In the genomic region with DNA sequence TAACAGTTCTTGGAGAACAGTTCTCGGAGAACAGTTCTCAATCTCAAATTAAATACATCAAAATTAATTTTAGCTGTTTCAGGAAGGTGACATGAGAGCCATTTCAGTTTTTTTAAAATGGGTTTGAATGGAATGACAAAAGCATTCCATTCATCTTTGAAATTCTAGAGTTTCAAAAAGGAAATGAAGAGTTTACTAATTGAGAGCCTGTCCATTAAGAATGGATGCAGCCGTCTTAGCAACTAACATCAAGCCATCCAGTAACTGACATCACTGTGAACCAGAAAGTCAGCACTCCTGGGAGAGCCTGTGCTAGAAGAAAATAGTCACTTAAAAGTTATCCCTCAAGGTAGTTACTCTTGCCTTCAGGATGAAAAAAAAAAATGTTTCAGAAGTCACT, we compare ENCODE assay signal across 17 cellular contexts. TPM values are rescaled to one million over a fixed set of nuclear protein-coding genes. Genes with fewer than 3 reads are reported as not detected.
DNase-seq lines count a peak whose midpoint lies in the region; ATAC-seq and TF ChIP-seq lines count a peak whose summit lies in the region.
"Had no signal": no experiment of that assay in that cellular context is flagged by ENCODE, and none has a peak within 500 bp of the region (broad histone marks: within the 10 kb centered on the region; RNA-seq: fewer than 3 reads in every experiment).

No MANE protein-coding gene starts in this region.

- DNase-seq in GM23248 (peak; percentile 50), WTC11 (ENCODE audit: low spot score) (no peak), left ventricle myocardium superior (no peak), smooth muscle cell (lab: John Stamatoyannopoulos, UW; ENCODE audit: unreplicated experiment) (no peak), Kasumi-1 (lab: John Stamatoyannopoulos, UW) (no peak)
- no peak for DNase-seq in activated effector memory CD4-positive, alpha-beta T cell treated with anti-CD3 and anti-CD28 coated beads, Interleukin-2, amount 50 U/mL, for 16 hours
- no peak for DNase-seq in activated CD8-positive, alpha-beta memory T cell treated with anti-CD3 and anti-CD28 coated beads, Interleukin-2, amount 50 U/mL, for 4 hours
- DNase-seq: activated CD4-positive, alpha-beta memory T cell treated with anti-CD3 and anti-CD28 coated beads, Interleukin-2, amount 10 ng/mL, durations not matched to agents 7 days and 5 days; amygdala; C1 segment of cervical spinal cord; midbrain; pancreas; testis had no signal

- H3K27me3 ChIP-seq in GM23248 (replicated peaks; ENCODE audit: insufficient read depth) (no peaks in the 10 kb centered on the region), smooth muscle cell (ENCODE audit: low read depth) (no peaks in the 10 kb centered on the region)
- H3K27me3 ChIP-seq: pancreas, SJCRH30, testis had no signal

- H3K4me3 ChIP-seq in GM23248 (peak overlapping the region; percentile 59), smooth muscle cell (no peak overlapping the region)
- H3K4me3 ChIP-seq: pancreas, SJCRH30, testis had no signal

- WGBS in GM23248 (ENCODE audit: low coverage in 1 of 2, low lambda C conversion rate in 2 of 2, missing lambda C conversion rate in 2 of 2), 2 experiments = 12 to 13% methylated on average over 2 of the region's 2 CpGs
- WGBS in smooth muscle cell (ENCODE audit: low lambda C conversion rate) = 50% methylated on average over 2 of the region's 2 CpGs

- H3K4me2 ChIP-seq in GM23248 (ENCODE audit: unreplicated experiment) = peak overlapping the region; percentile 84
- peak overlapping the region; percentile 54 for H3K4me2 ChIP-seq in smooth muscle cell

- peak overlapping the region; percentile 74 for H3K27ac Mint-ChIP-seq in WTC11
- H3K27ac Mint-ChIP-seq: activated CD4-positive, alpha-beta memory T cell treated with anti-CD3 and anti-CD28 coated beads, Interleukin-2, amount 10 ng/mL, durations not matched to agents 7 days and 5 days; activated T-helper 2 cell treated with anti-CD3 and anti-CD28 coated beads, Interferon-gamma antibody, Interleukin-2, Interleukin-4, amounts not matched to agents 10 μg/mL and 5 μg/mL and 100 μg/mL, durations not matched to agents 14 hours and 24 hours and 36 hours had no signal

- H3F3A ChIP-seq in GM23248 (ENCODE audit: insufficient read depth) (peaks cover 47% of the 10 kb centered on the region), smooth muscle cell (ENCODE audit: low read depth) (peaks cover 16% of the 10 kb centered on the region)

- no peaks in the 10 kb centered on the region for H3K79me2 ChIP-seq in GM23248 (ENCODE audit: insufficient read depth)
- H3K79me2 ChIP-seq in smooth muscle cell (ENCODE audit: low read depth) = no peaks in the 10 kb centered on the region

- no peak for ATAC-seq in WTC11
- ATAC-seq in left ventricle myocardium superior = peak; percentile 40
- ATAC-seq in activated CD4-positive, CD25-positive, alpha-beta regulatory T cell treated with anti-CD3 and anti-CD28 coated beads, Interleukin-2, amount 50 U/mL, for 24 hours = no peak

- TF ChIP-seq CTCF in WTC11 (IDR thresholded peaks at IDR 0.05) (no peak), smooth muscle cell (IDR thresholded peaks at IDR 0.05; ENCODE audit: borderline replicate concordance, insufficient read depth, poor library complexity, severe bottlenecking) (no peak)

- H3K27me3 Mint-ChIP-seq in WTC11 (ENCODE audit: low read depth) = no peaks in the 10 kb centered on the region

- peaks cover 38% of the 10 kb centered on the region for H3K4me1 ChIP-seq in GM23248 (ENCODE audit: insufficient read depth)
- peaks cover 39% of the 10 kb centered on the region for H3K4me1 ChIP-seq in smooth muscle cell (ENCODE audit: low read depth)
- H3K4me1 ChIP-seq: pancreas, testis had no signal

- H3K9me3 Mint-ChIP-seq in WTC11 = peaks cover 35% of the 10 kb centered on the region
- H3K9me3 Mint-ChIP-seq: activated T-helper 2 cell treated with anti-CD3 and anti-CD28 coated beads, Interferon-gamma antibody, Interleukin-2, Interleukin-4, amounts not matched to agents 10 μg/mL and 5 μg/mL and 100 μg/mL, durations not matched to agents 14 hours and 24 hours and 36 hours had no signal

- intact Hi-C loops in left ventricle myocardium superior (cut with micrococcal nuclease) = no loop called here

- H3K9me3 ChIP-seq in GM23248 (ENCODE audit: low read depth) = no peaks in the 10 kb centered on the region
- no peaks in the 10 kb centered on the region for H3K9me3 ChIP-seq in smooth muscle cell (replicated peaks; ENCODE audit: low read depth)
- H3K9me3 ChIP-seq: pancreas, testis had no signal

- no peaks in the 10 kb centered on the region for H3K36me3 ChIP-seq in GM23248 (ENCODE audit: low read depth)
- no peaks in the 10 kb centered on the region for H3K36me3 ChIP-seq in smooth muscle cell (ENCODE audit: low read depth)
- H3K36me3 ChIP-seq: pancreas, SJCRH30 had no signal

- in situ Hi-C loops in GM23248 (cut with MboI) = no loop called here

- peaks cover 20% of the 10 kb centered on the region for H3K36me3 Mint-ChIP-seq in WTC11

- CTCF ChIA-PET in WTC11 (lab: Charles Lee) = no interaction called here

- H3K4me3 Mint-ChIP-seq in WTC11 = 0 out of 2 replicates have a peak overlapping the region, but pooled peaks have one; percentile 7
- H3K4me3 Mint-ChIP-seq: activated CD4-positive, alpha-beta memory T cell treated with anti-CD3 and anti-CD28 coated beads, Interleukin-2, amount 10 ng/mL, durations not matched to agents 7 days and 5 days had no signal

- no peaks in the 10 kb centered on the region for H4K20me1 ChIP-seq in GM23248 (ENCODE audit: insufficient read depth)
- no peaks in the 10 kb centered on the region for H4K20me1 ChIP-seq in smooth muscle cell (ENCODE audit: low read depth)

- POLR2A ChIA-PET in WTC11 (lab: Charles Lee) = no interaction called here

- H3K27ac ChIP-seq in GM23248 (peak overlapping the region; percentile 89), smooth muscle cell (ENCODE audit: low read depth) (peak overlapping the region; percentile 84)
- H3K27ac ChIP-seq: pancreas, SJCRH30, testis had no signal

- H3K4me1 Mint-ChIP-seq in WTC11 = peaks cover 47% of the 10 kb centered on the region
- H3K4me1 Mint-ChIP-seq: activated CD4-positive, alpha-beta memory T cell treated with anti-CD3 and anti-CD28 coated beads, Interleukin-2, amount 10 ng/mL, durations not matched to agents 7 days and 5 days had no signal

- H3K9ac ChIP-seq in GM23248 (peak overlapping the region; percentile 61), smooth muscle cell (ENCODE audit: low read depth) (no peak overlapping the region)

- H2AFZ ChIP-seq in GM23248 (peak overlapping the region; percentile 34; the same call in 1 of the 2 replicates), smooth muscle cell (ENCODE audit: low read depth) (no peak overlapping the region)

- H3K9me2 ChIP-seq in GM23248 (ENCODE audit: insufficient read depth) = no peaks in the 10 kb centered on the region

TF ChIP-seq in WTC11, 78 proteins besides CTCF, POLR2A, EP300 and RAD21 (continues in another document):
- TF ChIP-seq HMGA2 (CRISPR knock-in tag; IDR thresholded peaks at IDR 0.05) (no peak), ZNF416 (CRISPR knock-in tag; IDR thresholded peaks at IDR 0.05) (no peak), ZNF232 (CRISPR knock-in tag; IDR thresholded peaks at IDR 0.05) (no peak), IRF1 (CRISPR knock-in tag; IDR thresholded peaks at IDR 0.05) (no peak), RORB (CRISPR knock-in tag; IDR thresholded peaks at IDR 0.05) (no peak), MLX (CRISPR knock-in tag; IDR thresholded peaks at IDR 0.05) (no peak), ZMAT4 (CRISPR knock-in tag; IDR thresholded peaks at IDR 0.05) (no peak), USF2 (CRISPR knock-in tag; IDR thresholded peaks at IDR 0.05) (no peak), NFATC4 (CRISPR knock-in tag; IDR thresholded peaks at IDR 0.05) (no peak), JUN (CRISPR knock-in tag; IDR thresholded peaks at IDR 0.05) (no peak), NR2C2 (CRISPR knock-in tag; IDR thresholded peaks at IDR 0.05) (no peak), CBFB (CRISPR knock-in tag; IDR thresholded peaks at IDR 0.05; ENCODE audit: low read depth) (no peak)

RNA-seq across cellular contexts. Expression of gene FSTL1, which starts 47.0 kb away (rescaled TPM):
- 4,171 and 4,244 TPM in 2 replicates for total RNA-seq in GM23248 (2014; rRNA removed; shearing (Covaris generic))
- 1,910 and 1,919 TPM in 2 replicates for polyA plus RNA-seq in GM23248 (2016; fragmentation: Nextera tagmentation; extraction: Ambion mirVana)
- total RNA-seq in WTC11 (2021) = 271 to 286 TPM (median 272 TPM) in 3 replicates
- total RNA-seq in left ventricle myocardium superior = 186 TPM
- total RNA-seq in smooth muscle cell = 630 and 783 TPM in 2 replicates
- polyA plus RNA-seq in smooth muscle cell = 367 and 562 TPM in 2 replicates
- total RNA-seq: HT-29 had no signal
